In genomic region chr6:156464100-156464878, GRCh38 we compare ENCODE assay signal across 30 cellular contexts.
DNase-seq lines count a peak whose midpoint lies in the region; ATAC-seq and TF ChIP-seq lines count a peak whose summit lies in the region.
"Had no signal": no experiment of that assay in that cellular context is flagged by ENCODE, and none has a peak within 500 bp of the region (broad histone marks: within the 10 kb centered on the region; RNA-seq: fewer than 3 reads in every experiment).

No MANE protein-coding gene starts in this region.

- no peak overlapping the region for H2AFZ ChIP-seq in MM.1S (ENCODE audit: low read length)

- no peaks in the 10 kb centered on the region for H3K27me3 ChIP-seq in MM.1S (replicated peaks; ENCODE audit: insufficient read depth, low read length)
- H3K27me3 ChIP-seq in CD4-positive, alpha-beta T cell (ENCODE audit: control insufficient read depth, insufficient read depth, low read length) = no peaks in the 10 kb centered on the region
- H3K27me3 ChIP-seq: SJSA1 had no signal

- intact Hi-C loops in CD4-positive, alpha-beta T cell (cut with DNase I, micrococcal nuclease) = no loop called here

- peak; percentile 40 for DNase-seq in MM.1S
- no peak for DNase-seq in NCI-H1092 (lab: John Stamatoyannopoulos, UW)
- no peak for DNase-seq in CD4-positive, alpha-beta T cell
- no peak for DNase-seq in 8988T
- DNase-seq: activated CD4-positive, alpha-beta T cell treated with anti-CD3 and anti-CD28 coated beads for 36 hours; activated CD8-positive, alpha-beta T cell treated with anti-CD3 and anti-CD28 coated beads, Interleukin-2, amount 10 ng/mL, durations not matched to agents 7 days and 5 days; activated naive CD4-positive, alpha-beta T cell treated with anti-CD3 and anti-CD28 coated beads, Interleukin-2, amount 10 ng/mL, durations not matched to agents 7 days and 5 days; adrenal gland; CD4-positive, alpha-beta memory T cell; HFFc6; NCI-H1105 treated with DMSO at 0.1 percent for 48 hours; NCI-H2029 treated with DMSO at 0.1 percent for 48 hours; NCI-H345; nephron progenitor cell; stimulated activated CD4-positive, alpha-beta T cell treated with anti-CD3 and anti-CD28 coated beads, Interleukin-15, amount 100 ng/mL, for 24 hours; T1000; trophoblast cell had no signal

- H3K9me2 ChIP-seq in MM.1S (replicated peaks; ENCODE audit: insufficient read depth, low read length) = no peaks in the 10 kb centered on the region

- H3K36me3 ChIP-seq in MM.1S (replicated peaks; ENCODE audit: insufficient read depth, low read length) = no peaks in the 10 kb centered on the region
- H3K36me3 ChIP-seq: adrenal gland, SJSA1 had no signal

- CTCF ChIA-PET in CD4-positive, alpha-beta T cell (lab: Charles Lee) = no interaction called here

- no peak overlapping the region for H3K4me3 ChIP-seq in MM.1S (ENCODE audit: low read length)
- H3K4me3 ChIP-seq: adrenal gland, GM23338, SJSA1 had no signal

- no peaks in the 10 kb centered on the region for H3F3A ChIP-seq in MM.1S (ENCODE audit: insufficient read depth, low read length)

- no peaks in the 10 kb centered on the region for H3K36me3 Mint-ChIP-seq in CD4-positive, alpha-beta T cell (ENCODE audit: low read depth)
- H3K36me3 Mint-ChIP-seq: activated naive CD4-positive, alpha-beta T cell treated with anti-CD3 and anti-CD28 coated beads, Interleukin-2, amount 10 ng/mL, durations not matched to agents 7 days and 5 days; CD4-positive, alpha-beta memory T cell; IgD-negative memory B cell; stimulated activated memory B cell treated with anti-CD40 and anti-IgM and Interleukin-4, amounts not matched to agents 10 μg/mL and 1 μg/mL and 100 μg/mL, for 72 hours had no signal

- peak; percentile 61 for ATAC-seq in GM18498 (IDR thresholded peaks at IDR 0.05; ENCODE audit: unreplicated experiment)
- ATAC-seq in GM19395 (IDR thresholded peaks at IDR 0.05; ENCODE audit: unreplicated experiment) = peak; percentile 83
- peak; percentile 92 for ATAC-seq in HG02870 (IDR thresholded peaks at IDR 0.05; ENCODE audit: unreplicated experiment)
- no peak for ATAC-seq in CD4-positive, alpha-beta T cell (ENCODE audit: poor library complexity)
- no peak for ATAC-seq in GM18868 (IDR thresholded peaks at IDR 0.05; ENCODE audit: unreplicated experiment)
- ATAC-seq: activated CD4-positive, alpha-beta T cell treated with anti-CD3 and anti-CD28 coated beads for 36 hours; activated CD8-positive, alpha-beta T cell treated with anti-CD3 and anti-CD28 coated beads, Interleukin-2, amount 10 ng/mL, durations not matched to agents 7 days and 5 days; GM23338; left lobe of liver; stimulated activated memory B cell treated with anti-CD40 and anti-IgM and Interleukin-4, amounts not matched to agents 10 μg/mL and 1 μg/mL and 100 μg/mL, for 72 hours had no signal

- POLR2A ChIA-PET in CD4-positive, alpha-beta T cell (lab: Charles Lee) = no interaction called here

- no peaks in the 10 kb centered on the region for H3K4me1 Mint-ChIP-seq in CD4-positive, alpha-beta T cell (ENCODE audit: low read depth)
- H3K4me1 Mint-ChIP-seq: activated naive CD4-positive, alpha-beta T cell treated with anti-CD3 and anti-CD28 coated beads, Interleukin-2, amount 10 ng/mL, durations not matched to agents 7 days and 5 days; GM23338; nephron progenitor cell had no signal

- TF ChIP-seq CTCF in MM.1S (IDR thresholded peaks at IDR 0.05; ENCODE audit: low read length) = no peak
- TF ChIP-seq CTCF in CD4-positive, alpha-beta T cell (IDR thresholded peaks at IDR 0.05) = no peak

- H3K79me2 ChIP-seq in MM.1S (ENCODE audit: low read length) = no peaks in the 10 kb centered on the region

- H3K4me3 Mint-ChIP-seq in CD4-positive, alpha-beta T cell = no peak overlapping the region
- H3K4me3 Mint-ChIP-seq: activated CD4-positive, alpha-beta T cell treated with anti-CD3 and anti-CD28 coated beads for 36 hours; activated CD8-positive, alpha-beta T cell treated with anti-CD3 and anti-CD28 coated beads, Interleukin-2, amount 10 ng/mL, durations not matched to agents 7 days and 5 days; activated naive CD4-positive, alpha-beta T cell treated with anti-CD3 and anti-CD28 coated beads, Interleukin-2, amount 10 ng/mL, durations not matched to agents 7 days and 5 days; dendritic cell treated with granulocyte-macrophage colony-stimulating factor and Interleukin-4, amounts not matched to agents 40 ng/mL and 50 ng/mL, for 4 days; GM23338; HFFc6; IgD-negative memory B cell; memory B cell; nephron progenitor cell; stimulated activated memory B cell treated with anti-CD40 and anti-IgM and Interleukin-4, amounts not matched to agents 10 μg/mL and 1 μg/mL and 100 μg/mL, for 72 hours had no signal

- H3K4me2 ChIP-seq in MM.1S (ENCODE audit: low read depth, low read length) = 0 out of 2 replicates have a peak overlapping the region, but pooled peaks have one; percentile 4
- H3K4me2 ChIP-seq: GM23338 had no signal

- no peaks in the 10 kb centered on the region for H3K9me3 Mint-ChIP-seq in CD4-positive, alpha-beta T cell
- H3K9me3 Mint-ChIP-seq: GM23338, IgD-negative memory B cell had no signal

- H4K20me1 ChIP-seq in MM.1S (ENCODE audit: insufficient read depth, low read length) = no peaks in the 10 kb centered on the region

- no peaks in the 10 kb centered on the region for H3K4me1 ChIP-seq in MM.1S (ENCODE audit: low read length)
- H3K4me1 ChIP-seq: adrenal gland, SJSA1 had no signal

- H3K27ac ChIP-seq in MM.1S (ENCODE audit: low read length) = peak overlapping the region; percentile 56
- H3K27ac ChIP-seq in CD4-positive, alpha-beta T cell (ENCODE audit: low read depth, low read length) = no peak overlapping the region
- H3K27ac ChIP-seq: adrenal gland, RWPE1, SJSA1, VCaP had no signal

- no peak overlapping the region for H3K27ac Mint-ChIP-seq in CD4-positive, alpha-beta T cell
- H3K27ac Mint-ChIP-seq: activated CD4-positive, alpha-beta T cell treated with anti-CD3 and anti-CD28 coated beads for 36 hours; activated CD8-positive, alpha-beta T cell treated with anti-CD3 and anti-CD28 coated beads, Interleukin-2, amount 10 ng/mL, durations not matched to agents 7 days and 5 days; activated naive CD4-positive, alpha-beta T cell treated with anti-CD3 and anti-CD28 coated beads, Interleukin-2, amount 10 ng/mL, durations not matched to agents 7 days and 5 days; CD4-positive, alpha-beta memory T cell; dendritic cell treated with granulocyte-macrophage colony-stimulating factor and Interleukin-4, amounts not matched to agents 40 ng/mL and 50 ng/mL, for 4 days; GM23338; HFFc6; IgD-negative memory B cell; memory B cell; stimulated activated memory B cell treated with anti-CD40 and anti-IgM and Interleukin-4, amounts not matched to agents 10 μg/mL and 1 μg/mL and 100 μg/mL, for 72 hours had no signal

- H3K9me3 ChIP-seq in MM.1S (replicated peaks; ENCODE audit: insufficient read depth, low read length) = no peaks in the 10 kb centered on the region
- H3K9me3 ChIP-seq in CD4-positive, alpha-beta T cell (ENCODE audit: control insufficient read depth, low read length) = no peaks in the 10 kb centered on the region
- H3K9me3 ChIP-seq: adrenal gland, SJSA1 had no signal

- H3K9ac ChIP-seq in MM.1S (ENCODE audit: low read length) = no peak overlapping the region

- no peaks in the 10 kb centered on the region for H3K27me3 Mint-ChIP-seq in CD4-positive, alpha-beta T cell
- H3K27me3 Mint-ChIP-seq: activated naive CD4-positive, alpha-beta T cell treated with anti-CD3 and anti-CD28 coated beads, Interleukin-2, amount 10 ng/mL, durations not matched to agents 7 days and 5 days; dendritic cell treated with granulocyte-macrophage colony-stimulating factor and Interleukin-4, amounts not matched to agents 40 ng/mL and 50 ng/mL, for 4 days had no signal

Comparison
In these comparisons a context has a peak if more than half of its experiments do, and no peak if none do; other contexts are left out.
1. ATAC-seq: peak in GM18498 (single experiment), GM19395 (single experiment) and HG02870 (single experiment); none in CD4-positive, alpha-beta T cell (single experiment) and GM18868 (single experiment).